1 cellular context compared by ENCODE assay signal in the genomic region with DNA sequence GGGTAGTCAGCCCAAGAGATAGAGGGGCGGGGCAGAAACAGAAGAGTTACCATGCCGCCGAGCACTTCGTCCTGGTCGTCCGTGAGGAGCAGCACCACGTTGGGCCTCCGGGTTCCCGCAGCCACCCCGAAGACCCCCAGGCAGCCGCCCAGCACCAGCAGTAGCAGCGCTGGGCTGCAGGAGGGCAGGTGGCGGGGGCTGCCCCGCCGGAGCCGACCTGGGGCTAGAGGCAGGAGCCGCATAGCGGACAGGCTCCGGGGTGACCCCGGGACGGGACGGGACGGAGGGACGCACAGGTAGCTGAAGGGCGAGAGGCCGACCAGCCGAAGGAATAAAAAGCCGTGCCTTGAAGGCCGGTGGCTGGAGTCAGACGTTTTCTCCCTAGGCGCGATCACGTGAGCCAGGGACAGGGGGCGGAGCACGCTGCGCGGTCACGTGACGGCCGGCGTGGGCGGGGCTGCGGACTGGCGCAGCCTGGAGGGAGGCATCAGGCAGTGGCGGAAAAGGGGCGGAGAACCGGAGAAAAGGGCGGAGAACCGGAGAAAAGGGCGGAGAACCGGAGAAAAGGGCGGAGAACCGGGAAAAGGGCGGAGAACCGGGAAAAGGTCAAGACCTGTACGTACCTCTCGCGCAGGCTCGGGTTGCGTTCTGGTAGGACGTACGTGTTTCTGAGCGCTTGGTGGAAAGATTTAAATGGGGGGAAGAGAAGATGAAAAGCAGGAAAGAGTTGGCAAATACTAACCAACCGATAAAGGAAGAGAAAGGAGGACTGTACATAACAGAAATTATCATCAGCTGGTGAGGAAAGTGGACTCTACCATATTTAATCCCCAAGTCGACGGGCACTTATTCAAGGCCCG.
A peak's percentile ranks its signal among the peaks of the same experiment; 100 is the strongest.
TF ChIP-seq lines count a peak whose summit lies in the region.

Gene GNS, minus strand, starts transcription at position 372 of the 860 bp plus-strand sequence. Its CDS starts 130 bp downstream, at position 242.

TF ChIP-seq in GM12878, 131 proteins besides CTCF, POLR2A, EP300 and RAD21 (continued from another document and continues in another):
- TF ChIP-seq, protein P1, sequence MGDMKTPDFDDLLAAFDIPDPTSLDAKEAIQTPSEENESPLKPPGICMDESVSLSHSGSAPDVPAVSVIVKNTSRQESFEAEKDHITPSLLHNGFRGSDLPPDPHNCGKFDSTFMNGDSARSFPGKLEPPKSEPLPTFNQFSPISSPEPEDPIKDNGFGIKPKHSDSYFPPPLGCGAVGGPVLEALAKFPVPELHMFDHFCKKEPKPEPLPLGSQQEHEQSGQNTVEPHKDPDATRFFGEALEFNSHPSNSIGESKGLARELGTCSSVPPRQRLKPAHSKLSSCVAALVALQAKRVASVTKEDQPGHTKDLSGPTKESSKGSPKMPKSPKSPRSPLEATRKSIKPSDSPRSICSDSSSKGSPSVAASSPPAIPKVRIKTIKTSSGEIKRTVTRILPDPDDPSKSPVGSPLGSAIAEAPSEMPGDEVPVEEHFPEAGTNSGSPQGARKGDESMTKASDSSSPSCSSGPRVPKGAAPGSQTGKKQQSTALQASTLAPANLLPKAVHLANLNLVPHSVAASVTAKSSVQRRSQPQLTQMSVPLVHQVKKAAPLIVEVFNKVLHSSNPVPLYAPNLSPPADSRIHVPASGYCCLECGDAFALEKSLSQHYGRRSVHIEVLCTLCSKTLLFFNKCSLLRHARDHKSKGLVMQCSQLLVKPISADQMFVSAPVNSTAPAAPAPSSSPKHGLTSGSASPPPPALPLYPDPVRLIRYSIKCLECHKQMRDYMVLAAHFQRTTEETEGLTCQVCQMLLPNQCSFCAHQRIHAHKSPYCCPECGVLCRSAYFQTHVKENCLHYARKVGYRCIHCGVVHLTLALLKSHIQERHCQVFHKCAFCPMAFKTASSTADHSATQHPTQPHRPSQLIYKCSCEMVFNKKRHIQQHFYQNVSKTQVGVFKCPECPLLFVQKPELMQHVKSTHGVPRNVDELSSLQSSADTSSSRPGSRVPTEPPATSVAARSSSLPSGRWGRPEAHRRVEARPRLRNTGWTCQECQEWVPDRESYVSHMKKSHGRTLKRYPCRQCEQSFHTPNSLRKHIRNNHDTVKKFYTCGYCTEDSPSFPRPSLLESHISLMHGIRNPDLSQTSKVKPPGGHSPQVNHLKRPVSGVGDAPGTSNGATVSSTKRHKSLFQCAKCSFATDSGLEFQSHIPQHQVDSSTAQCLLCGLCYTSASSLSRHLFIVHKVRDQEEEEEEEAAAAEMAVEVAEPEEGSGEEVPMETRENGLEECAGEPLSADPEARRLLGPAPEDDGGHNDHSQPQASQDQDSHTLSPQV (IDR thresholded peaks at IDR 0.05), result no peak
- TF ChIP-seq USF2 (IDR thresholded peaks at IDR 0.05; ENCODE audit: borderline replicate concordance, low read depth, low read length), result peak; percentile 97
- no peak for TF ChIP-seq POU2F2 (IDR thresholded peaks at IDR 0.05; ENCODE audit: borderline replicate concordance, low read depth, low read length)
- no peak for TF ChIP-seq MYC (IDR thresholded peaks at IDR 0.05; ENCODE audit: insufficient read depth, insufficient read length, insufficient replicate concordance, low read length, severe bottlenecking)
- TF ChIP-seq CUX1 (IDR thresholded peaks at IDR 0.05; ENCODE audit: insufficient replicate concordance, low read depth, low read length), result no peak
- no peak for TF ChIP-seq NFXL1 (IDR thresholded peaks at IDR 0.05; ENCODE audit: borderline replicate concordance)
- TF ChIP-seq CHD4 (IDR thresholded peaks at IDR 0.05), result no peak
- TF ChIP-seq FOS (IDR thresholded peaks at IDR 0.05; ENCODE audit: borderline replicate concordance, extremely low read depth, insufficient read length), result peak; percentile 57
- TF ChIP-seq, protein P2, sequence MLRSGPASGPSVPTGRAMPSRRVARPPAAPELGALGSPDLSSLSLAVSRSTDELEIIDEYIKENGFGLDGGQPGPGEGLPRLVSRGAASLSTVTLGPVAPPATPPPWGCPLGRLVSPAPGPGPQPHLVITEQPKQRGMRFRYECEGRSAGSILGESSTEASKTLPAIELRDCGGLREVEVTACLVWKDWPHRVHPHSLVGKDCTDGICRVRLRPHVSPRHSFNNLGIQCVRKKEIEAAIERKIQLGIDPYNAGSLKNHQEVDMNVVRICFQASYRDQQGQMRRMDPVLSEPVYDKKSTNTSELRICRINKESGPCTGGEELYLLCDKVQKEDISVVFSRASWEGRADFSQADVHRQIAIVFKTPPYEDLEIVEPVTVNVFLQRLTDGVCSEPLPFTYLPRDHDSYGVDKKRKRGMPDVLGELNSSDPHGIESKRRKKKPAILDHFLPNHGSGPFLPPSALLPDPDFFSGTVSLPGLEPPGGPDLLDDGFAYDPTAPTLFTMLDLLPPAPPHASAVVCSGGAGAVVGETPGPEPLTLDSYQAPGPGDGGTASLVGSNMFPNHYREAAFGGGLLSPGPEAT (IDR thresholded peaks at IDR 0.05; ENCODE audit: low read depth), result peak; percentile 87; the same call in 1 of the 2 replicates
- TF ChIP-seq EGR1 (IDR thresholded peaks at IDR 0.05; ENCODE audit: borderline replicate concordance in 1 of 2, low read depth in 2 of 2, low read length in 2 of 2), result peak; percentile 75 to 96
- TF ChIP-seq KAT2A (conservative IDR thresholded peaks at IDR 0.05; ENCODE audit: control insufficient read depth, low read depth, low read length), result no peak
- TF ChIP-seq ESRRA (IDR thresholded peaks at IDR 0.05; ENCODE audit: low read length), result no peak
- no peak for TF ChIP-seq MYB (IDR thresholded peaks at IDR 0.05; ENCODE audit: borderline replicate concordance, low read depth, low read length)
- no peak for TF ChIP-seq RCOR1 (conservative IDR thresholded peaks at IDR 0.05; ENCODE audit: low read depth, low read length)
- no peak for TF ChIP-seq KLF5 (IDR thresholded peaks at IDR 0.05; ENCODE audit: partially characterized antibody)
- TF ChIP-seq HDAC2 (IDR thresholded peaks at IDR 0.05), result no peak
- no peak for TF ChIP-seq TCF3 (IDR thresholded peaks at IDR 0.05; ENCODE audit: borderline replicate concordance, insufficient read depth, low read depth, low read length)
- TF ChIP-seq SMAD1 (IDR thresholded peaks at IDR 0.05; ENCODE audit: low read depth, partially characterized antibody), result peak; percentile 54
- TF ChIP-seq, protein P3, sequence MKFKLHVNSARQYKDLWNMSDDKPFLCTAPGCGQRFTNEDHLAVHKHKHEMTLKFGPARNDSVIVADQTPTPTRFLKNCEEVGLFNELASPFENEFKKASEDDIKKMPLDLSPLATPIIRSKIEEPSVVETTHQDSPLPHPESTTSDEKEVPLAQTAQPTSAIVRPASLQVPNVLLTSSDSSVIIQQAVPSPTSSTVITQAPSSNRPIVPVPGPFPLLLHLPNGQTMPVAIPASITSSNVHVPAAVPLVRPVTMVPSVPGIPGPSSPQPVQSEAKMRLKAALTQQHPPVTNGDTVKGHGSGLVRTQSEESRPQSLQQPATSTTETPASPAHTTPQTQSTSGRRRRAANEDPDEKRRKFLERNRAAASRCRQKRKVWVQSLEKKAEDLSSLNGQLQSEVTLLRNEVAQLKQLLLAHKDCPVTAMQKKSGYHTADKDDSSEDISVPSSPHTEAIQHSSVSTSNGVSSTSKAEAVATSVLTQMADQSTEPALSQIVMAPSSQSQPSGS (IDR thresholded peaks at IDR 0.05; ENCODE audit: low read length), result no peak
- peak; percentile 16; the same call in 1 of the 2 replicates for TF ChIP-seq RFX5 (IDR thresholded peaks at IDR 0.05; ENCODE audit: low read depth, low read length)
- no peak for TF ChIP-seq FOXK2 (IDR thresholded peaks at IDR 0.05)
- TF ChIP-seq RBBP5 (conservative IDR thresholded peaks at IDR 0.05), result no peak
- no peak for TF ChIP-seq SUZ12 (IDR thresholded peaks at IDR 0.05; ENCODE audit: unreplicated experiment)
- TF ChIP-seq NR2C1 (IDR thresholded peaks at IDR 0.05), result peak; percentile 85
- no peak for TF ChIP-seq POLR2AphosphoS2 (IDR thresholded peaks at IDR 0.05; ENCODE audit: low read depth, low read length)
- TF ChIP-seq, protein P4, sequence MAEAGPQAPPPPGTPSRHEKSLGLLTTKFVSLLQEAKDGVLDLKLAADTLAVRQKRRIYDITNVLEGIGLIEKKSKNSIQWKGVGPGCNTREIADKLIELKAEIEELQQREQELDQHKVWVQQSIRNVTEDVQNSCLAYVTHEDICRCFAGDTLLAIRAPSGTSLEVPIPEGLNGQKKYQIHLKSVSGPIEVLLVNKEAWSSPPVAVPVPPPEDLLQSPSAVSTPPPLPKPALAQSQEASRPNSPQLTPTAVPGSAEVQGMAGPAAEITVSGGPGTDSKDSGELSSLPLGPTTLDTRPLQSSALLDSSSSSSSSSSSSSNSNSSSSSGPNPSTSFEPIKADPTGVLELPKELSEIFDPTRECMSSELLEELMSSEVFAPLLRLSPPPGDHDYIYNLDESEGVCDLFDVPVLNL (IDR thresholded peaks at IDR 0.05; ENCODE audit: low read depth, low read length), result no peak
- no peak for TF ChIP-seq PKNOX1 (IDR thresholded peaks at IDR 0.05)
- TF ChIP-seq CREB1 (IDR thresholded peaks at IDR 0.05; ENCODE audit: low read depth), result 0 out of 2 replicates have a peak, but pooled peaks have one; percentile 19
- no peak for TF ChIP-seq TCF12 (IDR thresholded peaks at IDR 0.05; ENCODE audit: low read depth, low read length)
- no peak for TF ChIP-seq SUPT20H (IDR thresholded peaks at IDR 0.05; ENCODE audit: borderline replicate concordance, control insufficient read depth, low read depth, low read length)
- TF ChIP-seq, protein P5, sequence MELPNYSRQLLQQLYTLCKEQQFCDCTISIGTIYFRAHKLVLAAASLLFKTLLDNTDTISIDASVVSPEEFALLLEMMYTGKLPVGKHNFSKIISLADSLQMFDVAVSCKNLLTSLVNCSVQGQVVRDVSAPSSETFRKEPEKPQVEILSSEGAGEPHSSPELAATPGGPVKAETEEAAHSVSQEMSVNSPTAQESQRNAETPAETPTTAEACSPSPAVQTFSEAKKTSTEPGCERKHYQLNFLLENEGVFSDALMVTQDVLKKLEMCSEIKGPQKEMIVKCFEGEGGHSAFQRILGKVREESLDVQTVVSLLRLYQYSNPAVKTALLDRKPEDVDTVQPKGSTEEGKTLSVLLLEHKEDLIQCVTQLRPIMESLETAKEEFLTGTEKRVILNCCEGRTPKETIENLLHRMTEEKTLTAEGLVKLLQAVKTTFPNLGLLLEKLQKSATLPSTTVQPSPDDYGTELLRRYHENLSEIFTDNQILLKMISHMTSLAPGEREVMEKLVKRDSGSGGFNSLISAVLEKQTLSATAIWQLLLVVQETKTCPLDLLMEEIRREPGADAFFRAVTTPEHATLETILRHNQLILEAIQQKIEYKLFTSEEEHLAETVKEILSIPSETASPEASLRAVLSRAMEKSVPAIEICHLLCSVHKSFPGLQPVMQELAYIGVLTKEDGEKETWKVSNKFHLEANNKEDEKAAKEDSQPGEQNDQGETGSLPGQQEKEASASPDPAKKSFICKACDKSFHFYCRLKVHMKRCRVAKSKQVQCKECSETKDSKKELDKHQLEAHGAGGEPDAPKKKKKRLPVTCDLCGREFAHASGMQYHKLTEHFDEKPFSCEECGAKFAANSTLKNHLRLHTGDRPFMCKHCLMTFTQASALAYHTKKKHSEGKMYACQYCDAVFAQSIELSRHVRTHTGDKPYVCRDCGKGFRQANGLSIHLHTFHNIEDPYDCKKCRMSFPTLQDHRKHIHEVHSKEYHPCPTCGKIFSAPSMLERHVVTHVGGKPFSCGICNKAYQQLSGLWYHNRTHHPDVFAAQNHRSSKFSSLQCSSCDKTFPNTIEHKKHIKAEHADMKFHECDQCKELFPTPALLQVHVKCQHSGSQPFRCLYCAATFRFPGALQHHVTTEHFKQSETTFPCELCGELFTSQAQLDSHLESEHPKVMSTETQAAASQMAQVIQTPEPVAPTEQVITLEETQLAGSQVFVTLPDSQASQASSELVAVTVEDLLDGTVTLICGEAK (IDR thresholded peaks at IDR 0.05; ENCODE audit: borderline replicate concordance), result no peak
- no peak for TF ChIP-seq SIX5 (IDR thresholded peaks at IDR 0.05; ENCODE audit: low read depth, low read length, severe bottlenecking)
- TF ChIP-seq NR2C2 (IDR thresholded peaks at IDR 0.05; ENCODE audit: borderline replicate concordance, control insufficient read depth, insufficient read length, low read depth), result no peak
- TF ChIP-seq TBL1XR1 (IDR thresholded peaks at IDR 0.05; ENCODE audit: low read depth, low read length), result no peak
